9 cellular contexts compared by ENCODE assay signal in genomic region chr7:130273081-130273699, GRCh38. TPM values are rescaled to one million over a fixed set of nuclear protein-coding genes. Genes with fewer than 3 reads are reported as not detected.
DNase-seq lines count a peak whose midpoint lies in the region; ATAC-seq, FAIRE-seq and TF ChIP-seq lines count a peak whose summit lies in the region.
"Had no signal": no experiment of that assay in that cellular context is flagged by ENCODE, and none has a peak within 500 bp of the region (broad histone marks: within the 10 kb centered on the region; RNA-seq: fewer than 3 reads in every experiment).

No MANE protein-coding gene starts in this region.

- H3K4me1 ChIP-seq in Peyer's patch (peaks cover 0 to 10% (median 0%) of the 10 kb centered on the region in 4 donors), esophagus muscularis mucosa (peaks cover 0 to 25% (median 21%) of the 10 kb centered on the region in 4 donors), parathyroid adenoma (no peaks in the 10 kb centered on the region)
- H3K4me1 ChIP-seq: A549 had no signal

- H3K9me3 Mint-ChIP-seq in T-helper 1 cell treated with Interleukin-12 subunit alpha and Interleukin-12 subunit beta and Interleukin-4 antibody, amounts not matched to agents 30 μg/mL and 1 μg/mL, for 36 hours = no peaks in the 10 kb centered on the region

- H3K27ac Mint-ChIP-seq in T-helper 1 cell treated with Interleukin-12 subunit alpha and Interleukin-12 subunit beta and Interleukin-4 antibody, amounts not matched to agents 30 μg/mL and 1 μg/mL, for 36 hours = no peak overlapping the region

- no peak for TF ChIP-seq EP300 in esophagus muscularis mucosa (IDR thresholded peaks at IDR 0.05)

- DNase-seq in T-helper 1 cell = no peak
- DNase-seq in Peyer's patch = no peak
- DNase-seq in esophagus muscularis mucosa (ENCODE audit: extremely low spot score) = peak; percentile 70
- DNase-seq in HTR-8/SVneo (ENCODE audit: insufficient read length, low spot score) = no peak
- DNase-seq in activated CD8-positive, alpha-beta memory T cell treated with anti-CD3 and anti-CD28 coated beads, Interleukin-2, amount 50 U/mL, for 4 hours = no peak

- H3K27me3 Mint-ChIP-seq in T-helper 1 cell treated with Interleukin-12 subunit alpha and Interleukin-12 subunit beta and Interleukin-4 antibody, amounts not matched to agents 30 μg/mL and 1 μg/mL, for 36 hours (ENCODE audit: low read depth) = no peaks in the 10 kb centered on the region

- H3K4me3 ChIP-seq in Peyer's patch (peak overlapping the region in 3 of 4 donors; percentile 5 to 18 (median 16)), esophagus muscularis mucosa (peak overlapping the region; percentile 34 to 41 (median 39)), parathyroid adenoma (ENCODE audit: low read depth, low read length) (no peak overlapping the region)
- H3K4me3 ChIP-seq: A549 had no signal

- H3K4me3 Mint-ChIP-seq in T-helper 1 cell treated with Interleukin-12 subunit alpha and Interleukin-12 subunit beta and Interleukin-4 antibody, amounts not matched to agents 30 μg/mL and 1 μg/mL, for 36 hours = peak overlapping the region; percentile 37

- H2AFZ ChIP-seq in parathyroid adenoma = peak overlapping the region; percentile 35

- H3K27ac ChIP-seq in Peyer's patch (no peak overlapping the region), esophagus muscularis mucosa (replicated peaks in 1 of 4) (peak overlapping the region in 1 of 4 donors; percentile 49), parathyroid adenoma (no peak overlapping the region)

- H3K4me1 Mint-ChIP-seq in T-helper 1 cell treated with Interleukin-12 subunit alpha and Interleukin-12 subunit beta and Interleukin-4 antibody, amounts not matched to agents 30 μg/mL and 1 μg/mL, for 36 hours (ENCODE audit: low read depth) = peaks cover 13% of the 10 kb centered on the region

- FAIRE-seq in HTR-8/SVneo (lab: Jason Lieb, UNC) = no peak
- FAIRE-seq: A549 had no signal

- H3K9ac ChIP-seq in parathyroid adenoma = no peak overlapping the region

- intact Hi-C loops in esophagus muscularis mucosa (cut with DNase I) = no loop called here

- H3K36me3 ChIP-seq in Peyer's patch (no peaks in the 10 kb centered on the region), esophagus muscularis mucosa (no peaks in the 10 kb centered on the region), parathyroid adenoma (ENCODE audit: control insufficient read depth, insufficient read depth, low read length) (no peaks in the 10 kb centered on the region)

- TF ChIP-seq CTCF in Peyer's patch (IDR thresholded peaks at IDR 0.05) (no peak), esophagus muscularis mucosa (IDR thresholded peaks at IDR 0.05) (no peak), parathyroid adenoma (IDR thresholded peaks at IDR 0.05) (no peak)

- no peaks in the 10 kb centered on the region for H3K9me3 ChIP-seq in Peyer's patch
- no peaks in the 10 kb centered on the region for H3K9me3 ChIP-seq in esophagus muscularis mucosa
- H3K9me3 ChIP-seq in parathyroid adenoma (ENCODE audit: control insufficient read depth, low read length) = no peaks in the 10 kb centered on the region
- H3K9me3 ChIP-seq: A549 had no signal

- H3K4me2 ChIP-seq in parathyroid adenoma (ENCODE audit: low read length) = peak overlapping the region; percentile 57
- H3K4me2 ChIP-seq: A549 had no signal

- no peaks in the 10 kb centered on the region for H3K36me3 Mint-ChIP-seq in T-helper 1 cell treated with Interleukin-12 subunit alpha and Interleukin-12 subunit beta and Interleukin-4 antibody, amounts not matched to agents 30 μg/mL and 1 μg/mL, for 36 hours (ENCODE audit: low read depth)

- 15% methylated on average over 19 of the region's 19 CpGs for WGBS in esophagus muscularis mucosa

- H3K27me3 ChIP-seq in Peyer's patch (no peaks in the 10 kb centered on the region), esophagus muscularis mucosa (no peaks in the 10 kb centered on the region), parathyroid adenoma (ENCODE audit: control insufficient read depth, insufficient read depth, low read length) (no peaks in the 10 kb centered on the region)

- ATAC-seq in GM21447 (IDR thresholded peaks at IDR 0.05; ENCODE audit: unreplicated experiment) = no peak
- ATAC-seq: A549 had no signal

- TF ChIP-seq POLR2A in Peyer's patch (IDR thresholded peaks at IDR 0.05) (no peak), esophagus muscularis mucosa (IDR thresholded peaks at IDR 0.05; ENCODE audit: low read depth) (no peak)

- no peaks in the 10 kb centered on the region for H3K79me2 ChIP-seq in parathyroid adenoma

RNA-seq across cellular contexts. Expression of gene CPA2, which starts 6.5 kb away (rescaled TPM):
- total RNA-seq in Peyer's patch = 10 to 100 TPM in 1 of 4 donors, 1 to 10 TPM in 2, not detected in 1; 2.6 to 12.6 (median 2.7) TPM
- total RNA-seq in esophagus muscularis mucosa = not detected

RNA-seq across cellular contexts. Expression of gene CPA4, which starts 19.8 kb away (rescaled TPM):
- total RNA-seq in Peyer's patch = not detected
- not detected for total RNA-seq in esophagus muscularis mucosa
